ENCODE assay signal across 10 cellular contexts in genomic region chr11:128735935-128736610, GRCh38. TPM values are rescaled to one million over a fixed set of nuclear protein-coding genes. Genes with fewer than 3 reads are reported as not detected.
A peak's percentile ranks its signal among the peaks of the same experiment; 100 is the strongest.
DNase-seq lines count a peak whose midpoint lies in the region; ATAC-seq and TF ChIP-seq lines count a peak whose summit lies in the region.
"Had no signal": no experiment of that assay in that cellular context is flagged by ENCODE, and none has a peak within 500 bp of the region (broad histone marks: within the 10 kb centered on the region; RNA-seq: fewer than 3 reads in every experiment).

No MANE protein-coding gene starts in this region.

- TF ChIP-seq CTCF in GM10248 (IDR thresholded peaks at IDR 0.05; ENCODE audit: control extremely low read depth, extremely low read depth, low read depth, missing control alignments) = no peak
- TF ChIP-seq CTCF in breast epithelium (IDR thresholded peaks at IDR 0.05) = no peak

- intact Hi-C loops in breast epithelium (cut with DNase I; ENCODE audit: low total_unique reads) = no loop called here

- H3K4me3 ChIP-seq in breast epithelium = no peak overlapping the region
- H3K4me3 ChIP-seq: skin epidermis had no signal

- DNase-seq in GM10248 (ENCODE audit: extremely low spot score) = peak; percentile 59
- no peak for DNase-seq in activated naive CD4-positive, alpha-beta T cell treated with anti-CD3 and anti-CD28 coated beads, Interleukin-2, amount 50 U/mL, for 72 hours (ENCODE audit: low spot score in 2 of 2)
- no peak for DNase-seq in NOMO-1 treated with DMSO at 0.1 percent for 48 hours (lab: John Stamatoyannopoulos, UW; ENCODE audit: unreplicated experiment)
- DNase-seq in breast epithelium (ENCODE audit: low spot score in 2 of 2) = no peak
- no peak for DNase-seq in NCI-H2029 treated with DMSO at 0.1 percent for 48 hours (lab: John Stamatoyannopoulos, UW)
- no peak for DNase-seq in NCI-H774 (lab: John Stamatoyannopoulos, UW)
- DNase-seq: NCI-H446 treated with DMSO at 0.1 percent for 48 hours had no signal

- POLR2A ChIA-PET in GM10248 (lab: Yijun Ruan, JAX) = no interaction called here

- peaks cover 0 to 13% of the 10 kb centered on the region in 2 donors for H3K36me3 Mint-ChIP-seq in activated naive CD4-positive, alpha-beta T cell treated with anti-CD3 and anti-CD28 coated beads, Interleukin-2, amount 50 U/mL, for 72 hours

- peak; percentile 32 for ATAC-seq in GM19397 (IDR thresholded peaks at IDR 0.05; ENCODE audit: unreplicated experiment)
- peak; percentile 40 for ATAC-seq in HG03139 (IDR thresholded peaks at IDR 0.05; ENCODE audit: unreplicated experiment)
- peak; percentile 41 to 55 for ATAC-seq in activated naive CD4-positive, alpha-beta T cell treated with anti-CD3 and anti-CD28 coated beads, Interleukin-2, amount 50 U/mL, for 72 hours

- no peaks in the 10 kb centered on the region for H3K9me3 ChIP-seq in breast epithelium

- CTCF ChIA-PET in GM10248 (lab: Yijun Ruan, JAX) = interaction anchor here (0.6 to 9.3 kb wide), 11 partner anchors 8 to 103 kb away, joined by 3 to 87 read pairs (median 5); no protein-coding TSS in a partner anchor

- H3K27ac Mint-ChIP-seq in activated naive CD4-positive, alpha-beta T cell treated with anti-CD3 and anti-CD28 coated beads, Interleukin-2, amount 50 U/mL, for 72 hours = no peak overlapping the region

- no peak overlapping the region for H3K27ac ChIP-seq in breast epithelium

- no peaks in the 10 kb centered on the region for H3K9me3 Mint-ChIP-seq in activated naive CD4-positive, alpha-beta T cell treated with anti-CD3 and anti-CD28 coated beads, Interleukin-2, amount 50 U/mL, for 72 hours

- no peak for TF ChIP-seq POLR2A in breast epithelium (IDR thresholded peaks at IDR 0.05)

- H3K27me3 ChIP-seq in breast epithelium = peaks cover 0 to 4% of the 10 kb centered on the region in 2 donors

- H3K36me3 ChIP-seq in breast epithelium = no peaks in the 10 kb centered on the region

- H3K4me1 ChIP-seq in breast epithelium = no peaks in the 10 kb centered on the region

RNA-seq across cellular contexts. Expression of gene FLI1, which starts 42.2 kb away (rescaled TPM):
- total RNA-seq in activated naive CD4-positive, alpha-beta T cell treated with anti-CD3 and anti-CD28 coated beads, Interleukin-2, amount 50 U/mL, for 72 hours = 10 to 100 TPM; 44.4 to 69.4 TPM
- 10 to 100 TPM; 23.9 to 62.2 (median 46.2) TPM for total RNA-seq in breast epithelium
